Comparison of ENCODE assay signal across 24 cellular contexts in genomic region chr12:102730996-102731395, GRCh38.
"Had no signal": no experiment of that assay in that cellular context is flagged by ENCODE, and none has a peak within 500 bp of the region (broad histone marks: within the 10 kb centered on the region; RNA-seq: fewer than 3 reads in every experiment).

No MANE protein-coding gene starts in this region.

- H3K4me1 Mint-ChIP-seq: activated naive CD4-positive, alpha-beta T cell treated with anti-CD3 and anti-CD28 coated beads, Interleukin-2, amount 50 U/mL, for 24 hours had no signal

- H3K36me3 Mint-ChIP-seq: activated CD8-positive, alpha-beta memory T cell treated with anti-CD3 and anti-CD28 coated beads, Interleukin-2, amount 10 ng/mL, durations not matched to agents 7 days and 5 days; activated naive CD4-positive, alpha-beta T cell treated with anti-CD3 and anti-CD28 coated beads, Interleukin-2, amount 50 U/mL, for 24 hours; natural killer cell treated with Interleukin-12 subunit alpha and Interleukin-12 subunit beta and Interleukin-15 and Interleukin-18, amount 100 ng/mL, for 72 hours had no signal

- H3K9me3 Mint-ChIP-seq: activated CD4-positive, alpha-beta T cell treated with anti-CD3 and anti-CD28 coated beads, Interleukin-2, amount 10 ng/mL, durations not matched to agents 7 days and 5 days; activated naive CD8-positive, alpha-beta T cell treated with anti-CD3 and anti-CD28 coated beads, Interleukin-2, amount 50 U/mL, for 24 hours; activated T-helper 2 cell treated with anti-CD3 and anti-CD28 coated beads, Interferon-gamma antibody, Interleukin-2, Interleukin-4, amounts not matched to agents 10 μg/mL and 5 μg/mL and 100 μg/mL, durations not matched to agents 14 hours and 24 hours and 36 hours; natural killer cell treated with Interleukin-12 subunit alpha and Interleukin-12 subunit beta and Interleukin-15 and Interleukin-18, amount 100 ng/mL, for 72 hours had no signal

- H3K4me3 Mint-ChIP-seq: activated CD4-positive, alpha-beta T cell treated with anti-CD3 and anti-CD28 coated beads, Interleukin-2, amount 10 ng/mL, durations not matched to agents 7 days and 5 days; activated CD8-positive, alpha-beta memory T cell treated with anti-CD3 and anti-CD28 coated beads, Interleukin-2, amount 10 ng/mL, durations not matched to agents 7 days and 5 days; activated CD8-positive, alpha-beta T cell treated with anti-CD3 and anti-CD28 coated beads, Interleukin-2, amount 10 ng/mL, durations not matched to agents 7 days and 5 days; activated naive CD4-positive, alpha-beta T cell treated with anti-CD3 and anti-CD28 coated beads, Interleukin-2, amount 50 U/mL, for 24 hours; activated naive CD8-positive, alpha-beta T cell treated with anti-CD3 and anti-CD28 coated beads, Interleukin-2, amount 50 U/mL, for 24 hours; natural killer cell treated with Interleukin-12 subunit alpha and Interleukin-12 subunit beta and Interleukin-15 and Interleukin-18, amount 100 ng/mL, for 72 hours had no signal

- H3K27ac Mint-ChIP-seq: activated CD4-positive, alpha-beta T cell treated with anti-CD3 and anti-CD28 coated beads, Interleukin-2, amount 10 ng/mL, durations not matched to agents 7 days and 5 days; activated CD8-positive, alpha-beta memory T cell treated with anti-CD3 and anti-CD28 coated beads, Interleukin-2, amount 10 ng/mL, durations not matched to agents 7 days and 5 days; activated CD8-positive, alpha-beta T cell treated with anti-CD3 and anti-CD28 coated beads, Interleukin-2, amount 10 ng/mL, durations not matched to agents 7 days and 5 days; activated naive CD4-positive, alpha-beta T cell treated with anti-CD3 and anti-CD28 coated beads, Interleukin-2, amount 50 U/mL, for 24 hours; activated naive CD8-positive, alpha-beta T cell treated with anti-CD3 and anti-CD28 coated beads, Interleukin-2, amount 50 U/mL, for 24 hours; activated T-helper 2 cell treated with anti-CD3 and anti-CD28 coated beads, Interferon-gamma antibody, Interleukin-2, Interleukin-4, amounts not matched to agents 10 μg/mL and 5 μg/mL and 100 μg/mL, durations not matched to agents 14 hours and 24 hours and 36 hours; natural killer cell treated with Interleukin-12 subunit alpha and Interleukin-12 subunit beta and Interleukin-15 and Interleukin-18, amount 100 ng/mL, for 72 hours had no signal

- H3K9me3 ChIP-seq: breast epithelium, heart left ventricle, left ventricle myocardium inferior, mucosa of descending colon, spleen, tibial nerve had no signal

- ATAC-seq: activated CD8-positive, alpha-beta memory T cell treated with anti-CD3 and anti-CD28 coated beads, Interleukin-2, amount 10 ng/mL, durations not matched to agents 7 days and 5 days; activated CD8-positive, alpha-beta T cell treated with anti-CD3 and anti-CD28 coated beads, Interleukin-2, amount 10 ng/mL, durations not matched to agents 7 days and 5 days; activated naive CD8-positive, alpha-beta T cell treated with anti-CD3 and anti-CD28 coated beads, Interleukin-2, amount 50 U/mL, for 24 hours; esophagus mucosa; heart left ventricle; mucosa of descending colon; natural killer cell treated with Interleukin-12 subunit alpha and Interleukin-12 subunit beta and Interleukin-15 and Interleukin-18, amount 100 ng/mL, for 72 hours; right cardiac atrium had no signal

- DNase-seq: activated CD4-positive, alpha-beta T cell treated with anti-CD3 and anti-CD28 coated beads for 1 hour; activated CD4-positive, alpha-beta T cell treated with anti-CD3 and anti-CD28 coated beads, Interleukin-2, amount 10 ng/mL, durations not matched to agents 7 days and 5 days; activated CD8-positive, alpha-beta memory T cell treated with anti-CD3 and anti-CD28 coated beads, Interleukin-2, amount 10 ng/mL, durations not matched to agents 7 days and 5 days; activated CD8-positive, alpha-beta T cell treated with anti-CD3 and anti-CD28 coated beads, Interleukin-2, amount 10 ng/mL, durations not matched to agents 7 days and 5 days; activated naive CD8-positive, alpha-beta T cell treated with anti-CD3 and anti-CD28 coated beads, Interleukin-2, amount 50 U/mL, for 24 hours; activated T-cell treated with anti-CD3 and anti-CD28 coated beads, Interleukin-2, amount 50 U/mL, for 48 hours; amygdala; central memory CD4-positive, alpha-beta T cell; foreskin fibroblast; heart left ventricle; hypothalamus; left ventricle myocardium inferior; mucosa of descending colon; posterior cingulate gyrus; right cardiac atrium; spleen; stimulated activated naive CD4-positive, alpha-beta T cell treated with Interleukin-2 at 50 U/mL for 16 hours; T-helper 2 cell had no signal

- H3K27me3 ChIP-seq: breast epithelium, heart left ventricle, spleen, tibial nerve had no signal

- H3K27ac ChIP-seq: breast epithelium, heart left ventricle, left ventricle myocardium inferior, spleen, tibial nerve had no signal

- H3K27me3 Mint-ChIP-seq: activated CD4-positive, alpha-beta T cell treated with anti-CD3 and anti-CD28 coated beads, Interleukin-2, amount 10 ng/mL, durations not matched to agents 7 days and 5 days; activated CD8-positive, alpha-beta memory T cell treated with anti-CD3 and anti-CD28 coated beads, Interleukin-2, amount 10 ng/mL, durations not matched to agents 7 days and 5 days; activated naive CD4-positive, alpha-beta T cell treated with anti-CD3 and anti-CD28 coated beads, Interleukin-2, amount 50 U/mL, for 24 hours; activated naive CD8-positive, alpha-beta T cell treated with anti-CD3 and anti-CD28 coated beads, Interleukin-2, amount 50 U/mL, for 24 hours; natural killer cell treated with Interleukin-12 subunit alpha and Interleukin-12 subunit beta and Interleukin-15 and Interleukin-18, amount 100 ng/mL, for 72 hours had no signal
